ENCODE assay signal across 8 cellular contexts in genomic region chr7:88357794-88358533, GRCh38. TPM values are rescaled to one million over a fixed set of nuclear protein-coding genes. Genes with fewer than 3 reads are reported as not detected.
DNase-seq lines count a peak whose midpoint lies in the region; ATAC-seq and TF ChIP-seq lines count a peak whose summit lies in the region.

No MANE protein-coding gene starts in this region.

- DNase-seq in Ammon's horn (ENCODE audit: low spot score) (peak; percentile 24), astrocyte of the cerebellum (ENCODE audit: low read depth) (no peak), myocyte (ENCODE audit: low read depth) (peak; percentile 49), NCI-H1417 treated with DMSO at 0.1 percent for 48 hours (lab: John Stamatoyannopoulos, UW) (no peak), 8988T (no peak)
- DNase-seq in stimulated activated CD4-positive, alpha-beta T cell treated with anti-CD3 and anti-CD28 coated beads, Interleukin-15, amount 100 ng/mL, for 24 hours, result no peak

- H3K4me3 ChIP-seq in astrocyte of the cerebellum (ENCODE audit: low read depth, low read length), result no peak overlapping the region

- ATAC-seq in GM19452 (IDR thresholded peaks at IDR 0.05; ENCODE audit: unreplicated experiment) (peak; percentile 85), HG03565 (IDR thresholded peaks at IDR 0.05; ENCODE audit: unreplicated experiment) (peak; percentile 62)

- peak; percentile 40 for TF ChIP-seq CTCF in astrocyte of the cerebellum (IDR thresholded peaks at IDR 0.05; ENCODE audit: low read depth, low read length, missing control alignments)

- in situ Hi-C loops in astrocyte of the cerebellum (cut with HindIII; ENCODE audit: low sequenced_read_pairs), result no loop called here

RNA-seq across cellular contexts. Expression of gene STEAP4, which starts 51.3 kb away (rescaled TPM):
- total RNA-seq in myocyte, result 0.05 and 0.11 TPM in 2 replicates
- 0.20 TPM for polyA plus RNA-seq in myocyte (2012)

Comparison
In these comparisons a context has a peak if more than half of its experiments do, and no peak if none do; other contexts are left out.
1. DNase-seq: peak in Ammon's horn (single experiment) and myocyte (single experiment); none in astrocyte of the cerebellum (single experiment), NCI-H1417 treated with DMSO at 0.1 percent for 48 hours (single experiment), stimulated activated CD4-positive, alpha-beta T cell treated with anti-CD3 and anti-CD28 coated beads, Interleukin-15, amount 100 ng/mL, for 24 hours (single experiment) and 8988T (single experiment).